1 cellular context compared by ENCODE assay signal in the genomic region with DNA sequence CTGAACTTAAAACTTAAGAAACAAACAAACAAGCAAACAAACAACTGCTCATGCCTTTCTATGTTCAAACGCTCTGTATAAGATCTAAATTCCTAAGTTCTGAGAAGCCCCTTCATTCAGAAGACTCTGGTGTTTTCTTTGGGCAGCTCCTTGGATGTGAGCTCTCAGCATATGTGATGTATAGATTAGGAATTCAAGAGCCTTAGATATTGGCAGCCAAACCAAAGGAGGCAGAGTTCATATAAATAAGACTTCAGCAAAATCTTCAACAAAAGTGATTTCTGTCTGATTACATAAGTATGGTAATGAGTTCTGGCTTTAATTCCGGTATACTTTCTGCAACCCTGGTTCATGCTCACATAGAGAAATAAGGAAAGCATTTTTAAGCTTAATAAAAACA.
TF ChIP-seq lines count a peak whose summit lies in the region.

No MANE protein-coding gene starts in this region.

TF ChIP-seq in IMR-90, 13 proteins besides CTCF, POLR2A, EP300 and RAD21 (continued from another document):
- TF ChIP-seq, protein P1, sequence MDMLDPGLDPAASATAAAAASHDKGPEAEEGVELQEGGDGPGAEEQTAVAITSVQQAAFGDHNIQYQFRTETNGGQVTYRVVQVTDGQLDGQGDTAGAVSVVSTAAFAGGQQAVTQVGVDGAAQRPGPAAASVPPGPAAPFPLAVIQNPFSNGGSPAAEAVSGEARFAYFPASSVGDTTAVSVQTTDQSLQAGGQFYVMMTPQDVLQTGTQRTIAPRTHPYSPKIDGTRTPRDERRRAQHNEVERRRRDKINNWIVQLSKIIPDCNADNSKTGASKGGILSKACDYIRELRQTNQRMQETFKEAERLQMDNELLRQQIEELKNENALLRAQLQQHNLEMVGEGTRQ (IDR thresholded peaks at IDR 0.05; ENCODE audit: low read depth, low read length) = no peak
- TF ChIP-seq CHD1 (IDR thresholded peaks at IDR 0.05; ENCODE audit: low read depth, low read length) (no peak), MAFK (IDR thresholded peaks at IDR 0.05; ENCODE audit: low read depth, low read length) (no peak), RFX5 (IDR thresholded peaks at IDR 0.05; ENCODE audit: low read depth, low read length) (no peak), NFE2L2 (IDR thresholded peaks at IDR 0.05; ENCODE audit: low read depth, low read length) (no peak), SMC3 (IDR thresholded peaks at IDR 0.05; ENCODE audit: low read depth, low read length) (no peak)
